2 cellular contexts compared by ENCODE assay signal in genomic region chr21:45019887-45020537, GRCh38.
TF ChIP-seq lines count a peak whose summit lies in the region.

No MANE protein-coding gene starts in this region.

TF ChIP-seq in GM23338, 12 proteins besides CTCF, POLR2A, EP300 and RAD21:
- TF ChIP-seq, protein P1, sequence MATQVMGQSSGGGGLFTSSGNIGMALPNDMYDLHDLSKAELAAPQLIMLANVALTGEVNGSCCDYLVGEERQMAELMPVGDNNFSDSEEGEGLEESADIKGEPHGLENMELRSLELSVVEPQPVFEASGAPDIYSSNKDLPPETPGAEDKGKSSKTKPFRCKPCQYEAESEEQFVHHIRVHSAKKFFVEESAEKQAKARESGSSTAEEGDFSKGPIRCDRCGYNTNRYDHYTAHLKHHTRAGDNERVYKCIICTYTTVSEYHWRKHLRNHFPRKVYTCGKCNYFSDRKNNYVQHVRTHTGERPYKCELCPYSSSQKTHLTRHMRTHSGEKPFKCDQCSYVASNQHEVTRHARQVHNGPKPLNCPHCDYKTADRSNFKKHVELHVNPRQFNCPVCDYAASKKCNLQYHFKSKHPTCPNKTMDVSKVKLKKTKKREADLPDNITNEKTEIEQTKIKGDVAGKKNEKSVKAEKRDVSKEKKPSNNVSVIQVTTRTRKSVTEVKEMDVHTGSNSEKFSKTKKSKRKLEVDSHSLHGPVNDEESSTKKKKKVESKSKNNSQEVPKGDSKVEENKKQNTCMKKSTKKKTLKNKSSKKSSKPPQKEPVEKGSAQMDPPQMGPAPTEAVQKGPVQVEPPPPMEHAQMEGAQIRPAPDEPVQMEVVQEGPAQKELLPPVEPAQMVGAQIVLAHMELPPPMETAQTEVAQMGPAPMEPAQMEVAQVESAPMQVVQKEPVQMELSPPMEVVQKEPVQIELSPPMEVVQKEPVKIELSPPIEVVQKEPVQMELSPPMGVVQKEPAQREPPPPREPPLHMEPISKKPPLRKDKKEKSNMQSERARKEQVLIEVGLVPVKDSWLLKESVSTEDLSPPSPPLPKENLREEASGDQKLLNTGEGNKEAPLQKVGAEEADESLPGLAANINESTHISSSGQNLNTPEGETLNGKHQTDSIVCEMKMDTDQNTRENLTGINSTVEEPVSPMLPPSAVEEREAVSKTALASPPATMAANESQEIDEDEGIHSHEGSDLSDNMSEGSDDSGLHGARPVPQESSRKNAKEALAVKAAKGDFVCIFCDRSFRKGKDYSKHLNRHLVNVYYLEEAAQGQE (IDR thresholded peaks at IDR 0.05; ENCODE audit: unreplicated experiment), result no peak
- TF ChIP-seq, protein P2, sequence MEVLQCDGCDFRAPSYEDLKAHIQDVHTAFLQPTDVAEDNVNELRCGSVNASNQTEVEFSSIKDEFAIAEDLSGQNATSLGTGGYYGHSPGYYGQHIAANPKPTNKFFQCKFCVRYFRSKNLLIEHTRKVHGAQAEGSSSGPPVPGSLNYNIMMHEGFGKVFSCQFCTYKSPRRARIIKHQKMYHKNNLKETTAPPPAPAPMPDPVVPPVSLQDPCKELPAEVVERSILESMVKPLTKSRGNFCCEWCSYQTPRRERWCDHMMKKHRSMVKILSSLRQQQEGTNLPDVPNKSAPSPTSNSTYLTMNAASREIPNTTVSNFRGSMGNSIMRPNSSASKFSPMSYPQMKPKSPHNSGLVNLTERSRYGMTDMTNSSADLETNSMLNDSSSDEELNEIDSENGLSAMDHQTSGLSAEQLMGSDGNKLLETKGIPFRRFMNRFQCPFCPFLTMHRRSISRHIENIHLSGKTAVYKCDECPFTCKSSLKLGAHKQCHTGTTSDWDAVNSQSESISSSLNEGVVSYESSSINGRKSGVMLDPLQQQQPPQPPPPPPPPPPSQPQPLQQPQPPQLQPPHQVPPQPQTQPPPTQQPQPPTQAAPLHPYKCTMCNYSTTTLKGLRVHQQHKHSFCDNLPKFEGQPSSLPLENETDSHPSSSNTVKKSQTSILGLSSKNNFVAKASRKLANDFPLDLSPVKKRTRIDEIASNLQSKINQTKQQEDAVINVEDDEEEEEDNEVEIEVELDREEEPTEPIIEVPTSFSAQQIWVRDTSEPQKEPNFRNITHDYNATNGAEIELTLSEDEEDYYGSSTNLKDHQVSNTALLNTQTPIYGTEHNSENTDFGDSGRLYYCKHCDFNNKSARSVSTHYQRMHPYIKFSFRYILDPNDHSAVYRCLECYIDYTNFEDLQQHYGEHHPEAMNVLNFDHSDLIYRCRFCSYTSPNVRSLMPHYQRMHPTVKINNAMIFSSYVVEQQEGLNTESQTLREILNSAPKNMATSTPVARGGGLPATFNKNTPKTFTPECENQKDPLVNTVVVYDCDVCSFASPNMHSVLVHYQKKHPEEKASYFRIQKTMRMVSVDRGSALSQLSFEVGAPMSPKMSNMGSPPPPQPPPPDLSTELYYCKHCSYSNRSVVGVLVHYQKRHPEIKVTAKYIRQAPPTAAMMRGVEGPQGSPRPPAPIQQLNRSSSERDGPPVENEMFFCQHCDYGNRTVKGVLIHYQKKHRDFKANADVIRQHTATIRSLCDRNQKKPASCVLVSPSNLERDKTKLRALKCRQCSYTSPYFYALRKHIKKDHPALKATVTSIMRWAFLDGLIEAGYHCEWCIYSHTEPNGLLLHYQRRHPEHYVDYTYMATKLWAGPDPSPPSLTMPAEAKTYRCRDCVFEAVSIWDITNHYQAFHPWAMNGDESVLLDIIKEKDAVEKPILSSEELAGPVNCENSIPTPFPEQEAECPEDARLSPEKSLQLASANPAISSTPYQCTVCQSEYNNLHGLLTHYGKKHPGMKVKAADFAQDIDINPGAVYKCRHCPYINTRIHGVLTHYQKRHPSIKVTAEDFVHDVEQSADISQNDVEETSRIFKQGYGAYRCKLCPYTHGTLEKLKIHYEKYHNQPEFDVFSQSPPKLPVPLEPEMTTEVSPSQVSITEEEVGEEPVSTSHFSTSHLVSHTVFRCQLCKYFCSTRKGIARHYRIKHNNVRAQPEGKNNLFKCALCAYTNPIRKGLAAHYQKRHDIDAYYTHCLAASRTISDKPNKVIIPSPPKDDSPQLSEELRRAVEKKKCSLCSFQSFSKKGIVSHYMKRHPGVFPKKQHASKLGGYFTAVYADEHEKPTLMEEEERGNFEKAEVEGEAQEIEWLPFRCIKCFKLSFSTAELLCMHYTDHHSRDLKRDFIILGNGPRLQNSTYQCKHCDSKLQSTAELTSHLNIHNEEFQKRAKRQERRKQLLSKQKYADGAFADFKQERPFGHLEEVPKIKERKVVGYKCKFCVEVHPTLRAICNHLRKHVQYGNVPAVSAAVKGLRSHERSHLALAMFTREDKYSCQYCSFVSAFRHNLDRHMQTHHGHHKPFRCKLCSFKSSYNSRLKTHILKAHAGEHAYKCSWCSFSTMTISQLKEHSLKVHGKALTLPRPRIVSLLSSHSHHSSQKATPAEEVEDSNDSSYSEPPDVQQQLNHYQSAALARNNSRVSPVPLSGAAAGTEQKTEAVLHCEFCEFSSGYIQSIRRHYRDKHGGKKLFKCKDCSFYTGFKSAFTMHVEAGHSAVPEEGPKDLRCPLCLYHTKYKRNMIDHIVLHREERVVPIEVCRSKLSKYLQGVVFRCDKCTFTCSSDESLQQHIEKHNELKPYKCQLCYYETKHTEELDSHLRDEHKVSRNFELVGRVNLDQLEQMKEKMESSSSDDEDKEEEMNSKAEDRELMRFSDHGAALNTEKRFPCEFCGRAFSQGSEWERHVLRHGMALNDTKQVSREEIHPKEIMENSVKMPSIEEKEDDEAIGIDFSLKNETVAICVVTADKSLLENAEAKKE (CRISPR knock-in tag; IDR thresholded peaks at IDR 0.05), result no peak
- TF ChIP-seq ZNF114 (CRISPR knock-in tag; IDR thresholded peaks at IDR 0.05), result no peak
- no peak for TF ChIP-seq ZNF331 (CRISPR knock-in tag; IDR thresholded peaks at IDR 0.05; ENCODE audit: low read depth)
- TF ChIP-seq CREB1 (CRISPR knock-in tag; IDR thresholded peaks at IDR 0.05; ENCODE audit: low read depth), result no peak
- no peak for TF ChIP-seq JUNB (IDR thresholded peaks at IDR 0.05; ENCODE audit: unreplicated experiment)
- TF ChIP-seq POLR2AphosphoS5 (IDR thresholded peaks at IDR 0.05; ENCODE audit: low read depth), result no peak
- no peak for TF ChIP-seq ETS1 (IDR thresholded peaks at IDR 0.05)
- no peak for TF ChIP-seq EZH2phosphoT487 (IDR thresholded peaks at IDR 0.05; ENCODE audit: unreplicated experiment)
- TF ChIP-seq NANOG (IDR thresholded peaks at IDR 0.05; ENCODE audit: borderline replicate concordance), result no peak
- no peak for TF ChIP-seq STAT1 (IDR thresholded peaks at IDR 0.05; ENCODE audit: unreplicated experiment)
- TF ChIP-seq EZH2 (IDR thresholded peaks at IDR 0.05; ENCODE audit: low read depth, unreplicated experiment), result no peak

TF ChIP-seq in WTC11, 78 proteins besides CTCF, POLR2A, EP300 and RAD21 (continued from another document and continues in another):
- TF ChIP-seq, protein P3, sequence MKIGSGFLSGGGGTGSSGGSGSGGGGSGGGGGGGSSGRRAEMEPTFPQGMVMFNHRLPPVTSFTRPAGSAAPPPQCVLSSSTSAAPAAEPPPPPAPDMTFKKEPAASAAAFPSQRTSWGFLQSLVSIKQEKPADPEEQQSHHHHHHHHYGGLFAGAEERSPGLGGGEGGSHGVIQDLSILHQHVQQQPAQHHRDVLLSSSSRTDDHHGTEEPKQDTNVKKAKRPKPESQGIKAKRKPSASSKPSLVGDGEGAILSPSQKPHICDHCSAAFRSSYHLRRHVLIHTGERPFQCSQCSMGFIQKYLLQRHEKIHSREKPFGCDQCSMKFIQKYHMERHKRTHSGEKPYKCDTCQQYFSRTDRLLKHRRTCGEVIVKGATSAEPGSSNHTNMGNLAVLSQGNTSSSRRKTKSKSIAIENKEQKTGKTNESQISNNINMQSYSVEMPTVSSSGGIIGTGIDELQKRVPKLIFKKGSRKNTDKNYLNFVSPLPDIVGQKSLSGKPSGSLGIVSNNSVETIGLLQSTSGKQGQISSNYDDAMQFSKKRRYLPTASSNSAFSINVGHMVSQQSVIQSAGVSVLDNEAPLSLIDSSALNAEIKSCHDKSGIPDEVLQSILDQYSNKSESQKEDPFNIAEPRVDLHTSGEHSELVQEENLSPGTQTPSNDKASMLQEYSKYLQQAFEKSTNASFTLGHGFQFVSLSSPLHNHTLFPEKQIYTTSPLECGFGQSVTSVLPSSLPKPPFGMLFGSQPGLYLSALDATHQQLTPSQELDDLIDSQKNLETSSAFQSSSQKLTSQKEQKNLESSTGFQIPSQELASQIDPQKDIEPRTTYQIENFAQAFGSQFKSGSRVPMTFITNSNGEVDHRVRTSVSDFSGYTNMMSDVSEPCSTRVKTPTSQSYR (CRISPR knock-in tag; IDR thresholded peaks at IDR 0.05), result no peak
- TF ChIP-seq OVOL2 (CRISPR knock-in tag; IDR thresholded peaks at IDR 0.05; ENCODE audit: borderline replicate concordance), result no peak
- no peak for TF ChIP-seq FOXJ3 (CRISPR knock-in tag; IDR thresholded peaks at IDR 0.05; ENCODE audit: borderline replicate concordance)
- TF ChIP-seq, protein P4, sequence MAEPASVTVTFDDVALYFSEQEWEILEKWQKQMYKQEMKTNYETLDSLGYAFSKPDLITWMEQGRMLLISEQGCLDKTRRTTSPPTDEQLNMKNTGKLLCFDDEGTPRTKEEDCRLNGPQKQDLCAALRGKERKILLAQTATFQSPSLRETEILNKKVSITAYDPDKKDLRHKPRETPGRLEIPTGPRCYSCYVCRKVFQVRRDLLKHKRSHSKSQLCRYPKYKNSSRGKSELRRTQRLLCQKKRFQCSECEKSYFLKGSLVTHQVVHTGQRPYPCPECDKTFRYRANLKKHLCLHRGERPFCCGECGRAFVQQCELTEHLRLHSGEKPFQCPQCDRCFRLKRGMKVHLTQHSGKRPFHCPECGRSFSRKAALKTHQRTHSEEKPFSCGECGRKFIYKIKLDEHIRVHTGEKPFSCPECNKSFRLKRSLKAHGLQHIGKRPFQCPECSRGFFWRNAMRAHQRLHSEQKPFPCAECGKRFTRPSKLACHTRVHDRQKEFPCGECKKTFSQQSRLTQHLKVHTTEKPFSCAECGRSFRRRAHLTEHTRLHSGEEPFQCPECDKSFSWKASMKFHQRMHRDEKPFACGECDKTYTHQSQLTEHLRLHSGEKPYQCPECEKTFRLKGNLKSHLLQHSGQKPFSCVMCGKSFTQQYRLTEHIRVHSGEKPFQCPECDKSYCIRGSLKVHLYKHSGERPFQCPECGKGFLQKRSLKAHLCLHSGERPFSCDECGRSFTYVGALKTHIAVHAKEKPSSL (CRISPR knock-in tag; conservative IDR thresholded peaks at IDR 0.05), result no peak
- TF ChIP-seq IRF2 (CRISPR knock-in tag; IDR thresholded peaks at IDR 0.05; ENCODE audit: borderline replicate concordance, low read depth), result no peak
- TF ChIP-seq PRDM15 (CRISPR knock-in tag; IDR thresholded peaks at IDR 0.05), result no peak
- TF ChIP-seq GRHL2 (CRISPR knock-in tag; IDR thresholded peaks at IDR 0.05; ENCODE audit: insufficient replicate concordance, severe bottlenecking), result no peak
- no peak for TF ChIP-seq HMGXB4 (CRISPR knock-in tag; IDR thresholded peaks at IDR 0.05)
- TF ChIP-seq, protein P5, sequence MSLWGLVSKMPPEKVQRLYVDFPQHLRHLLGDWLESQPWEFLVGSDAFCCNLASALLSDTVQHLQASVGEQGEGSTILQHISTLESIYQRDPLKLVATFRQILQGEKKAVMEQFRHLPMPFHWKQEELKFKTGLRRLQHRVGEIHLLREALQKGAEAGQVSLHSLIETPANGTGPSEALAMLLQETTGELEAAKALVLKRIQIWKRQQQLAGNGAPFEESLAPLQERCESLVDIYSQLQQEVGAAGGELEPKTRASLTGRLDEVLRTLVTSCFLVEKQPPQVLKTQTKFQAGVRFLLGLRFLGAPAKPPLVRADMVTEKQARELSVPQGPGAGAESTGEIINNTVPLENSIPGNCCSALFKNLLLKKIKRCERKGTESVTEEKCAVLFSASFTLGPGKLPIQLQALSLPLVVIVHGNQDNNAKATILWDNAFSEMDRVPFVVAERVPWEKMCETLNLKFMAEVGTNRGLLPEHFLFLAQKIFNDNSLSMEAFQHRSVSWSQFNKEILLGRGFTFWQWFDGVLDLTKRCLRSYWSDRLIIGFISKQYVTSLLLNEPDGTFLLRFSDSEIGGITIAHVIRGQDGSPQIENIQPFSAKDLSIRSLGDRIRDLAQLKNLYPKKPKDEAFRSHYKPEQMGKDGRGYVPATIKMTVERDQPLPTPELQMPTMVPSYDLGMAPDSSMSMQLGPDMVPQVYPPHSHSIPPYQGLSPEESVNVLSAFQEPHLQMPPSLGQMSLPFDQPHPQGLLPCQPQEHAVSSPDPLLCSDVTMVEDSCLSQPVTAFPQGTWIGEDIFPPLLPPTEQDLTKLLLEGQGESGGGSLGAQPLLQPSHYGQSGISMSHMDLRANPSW (CRISPR knock-in tag; conservative IDR thresholded peaks at IDR 0.05; ENCODE audit: low read depth), result no peak
- no peak for TF ChIP-seq ZNF423 (CRISPR knock-in tag; IDR thresholded peaks at IDR 0.05)
